ENCODE assay signal across 8 cellular contexts in genomic region chr12:57110189-57111045, GRCh38. TPM values are rescaled to one million over a fixed set of nuclear protein-coding genes. Genes with fewer than 3 reads are reported as not detected.
DNase-seq lines count a peak whose midpoint lies in the region; ATAC-seq and TF ChIP-seq lines count a peak whose summit lies in the region.

No MANE protein-coding gene starts in this region.

- peaks cover 46 to 61% (median 50%) of the 10 kb centered on the region in 3 donors for H3K4me1 Mint-ChIP-seq in T-cell

- peak overlapping the region; percentile 96 to 98 for H3K27ac ChIP-seq in ascending aorta
- peak overlapping the region; percentile 82 for H3K27ac ChIP-seq in iPS-18a (ENCODE audit: low read length)

- peak overlapping the region; percentile 76 to 90 for H3K4me3 ChIP-seq in ascending aorta
- peak overlapping the region; percentile 57 for H3K4me3 ChIP-seq in iPS-18a (ENCODE audit: low read length)

- ATAC-seq in HG03342 (IDR thresholded peaks at IDR 0.05; ENCODE audit: unreplicated experiment): peak; percentile 50
- ATAC-seq in T-cell (replicated peaks in 1 of 4): peak in 3 of 4 experiments; percentile 1 to 43 (median 5)
- no peak for ATAC-seq in HG03025 (IDR thresholded peaks at IDR 0.05; ENCODE audit: low FRiP score, unreplicated experiment)

- H3K4me1 ChIP-seq in ascending aorta (peaks cover 4 to 17% of the 10 kb centered on the region in 2 donors), iPS-18a (ENCODE audit: control insufficient read depth, low read depth, low read length) (peaks cover 24% of the 10 kb centered on the region)

- peak overlapping the region; percentile 72 for H3K9ac ChIP-seq in iPS-18a (ENCODE audit: low read length)

- H3K9me3 Mint-ChIP-seq in T-cell: no peaks in the 10 kb centered on the region

- CTCF ChIA-PET in T-cell (lab: Charles Lee): interaction anchor here (0.6 to 5.9 kb wide), 14 partner anchors 13 to 788 kb away, joined by 3 to 201 read pairs (median 14); partner anchors contain the start of genes NAB2 (in 1 of the 2), NACA (in 1 of the 2), NEMP1 (in 1 of the 2) and ZBTB39 (in 1 of the 2)

- H3K36me3 ChIP-seq in ascending aorta (peaks cover 29% of the 10 kb centered on the region in 2 donors), iPS-18a (ENCODE audit: control insufficient read depth, low read depth, low read length) (peaks cover 14% of the 10 kb centered on the region)

- DNase-seq in NCI-H146 (lab: John Stamatoyannopoulos, UW) (peak; percentile 46), NCI-H146 treated with DMSO at 0.1 percent for 48 hours (lab: John Stamatoyannopoulos, UW; ENCODE audit: unreplicated experiment) (no peak), T-cell (peak in 32 of 34 experiments; percentile 43 to 75 (median 64)), ascending aorta (ENCODE audit: low spot score in 2 of 2) (peak in 1 of 2 donors; percentile 83)
- DNase-seq in stimulated activated CD4-positive, alpha-beta T cell treated with anti-CD3 and anti-CD28 coated beads, Interleukin-12 subunit alpha, Interleukin-12 subunit beta, amount 100 ng/mL, for 48 hours (ENCODE audit: low read depth in 2 of 3, low spot score in 1 of 3): peak; percentile 56 to 78 (median 69)

- TF ChIP-seq CTCF in ascending aorta (IDR thresholded peaks at IDR 0.05): no peak

- H3K9me3 ChIP-seq in ascending aorta: no peaks in the 10 kb centered on the region
- no peaks in the 10 kb centered on the region for H3K9me3 ChIP-seq in iPS-18a (ENCODE audit: control insufficient read depth, low read depth, low read length)

- H3K27me3 Mint-ChIP-seq in T-cell: no peaks in the 10 kb centered on the region

- peaks cover 24% of the 10 kb centered on the region for H3K36me3 Mint-ChIP-seq in T-cell

- intact Hi-C loops in ascending aorta (cut with DNase I): loop anchor here (1.0 to 2.0 kb wide), 2 partner anchors 16 to 21 kb away; partner anchors contain the start of gene NAB2

- peak overlapping the region; percentile 89 to 98 (median 92) for H3K4me3 Mint-ChIP-seq in T-cell

- POLR2A ChIA-PET in T-cell (lab: Charles Lee): interaction anchor here (0.6 to 2.3 kb wide), 8 partner anchors 16 to 750 kb away, joined by 3 to 11 read pairs (median 4); partner anchors contain the start of genes NEMP1 (in 2 of the 2) and STAT2 (in 1 of the 2)

- H3K27me3 ChIP-seq in ascending aorta: no peaks in the 10 kb centered on the region
- no peaks in the 10 kb centered on the region for H3K27me3 ChIP-seq in iPS-18a (ENCODE audit: control insufficient read depth, insufficient read depth, low read length)

- H3K27ac Mint-ChIP-seq in T-cell: peak overlapping the region; percentile 96 to 97

RNA-seq across cellular contexts. Expression of gene STAT6, which starts 0.7 kb away (rescaled TPM):
- total RNA-seq in T-cell: 100 to 1,000 TPM; 227 to 348 (median 341) TPM
- total RNA-seq in ascending aorta: 188 TPM

RNA-seq across cellular contexts. Expression of gene LRP1, which starts 17.9 kb away (rescaled TPM):
- total RNA-seq in T-cell: 1 to 10 TPM; 5.9 to 8.1 (median 7.7) TPM
- 708 TPM for total RNA-seq in ascending aorta

RNA-seq across cellular contexts. Expression of gene NAB2, which starts 21.5 kb away (rescaled TPM):
- total RNA-seq in T-cell (10 to 100 TPM in 3 of 5 donors, 1 to 10 TPM in 2; 4.2 to 21.6 (median 16.9) TPM), ascending aorta (50.9 TPM)

RNA-seq across cellular contexts. Expression of gene NEMP1, which starts 31.8 kb away (rescaled TPM):
- total RNA-seq in T-cell (10 to 100 TPM; 10.7 to 26.1 (median 19.9) TPM), ascending aorta (7.7 TPM)

RNA-seq across cellular contexts. Expression of gene LRP1-AS, which starts 37.0 kb away (rescaled TPM):
- total RNA-seq in T-cell (not detected), ascending aorta (not detected)

Comparison
In these comparisons a context has a peak if more than half of its experiments do, and no peak if none do; other contexts are left out.
1. RNA of gene LRP1, which starts 17.9 kb away (total RNA-seq): 708 TPM in ascending aorta (single experiment); 5.9 to 8.1 TPM in T-cell; every median in the first group is over 10 times any median in the second.